Comparison of ENCODE assay signal across 8 cellular contexts in genomic region chr11:47216141-47216798, GRCh38. TPM values are rescaled to one million over a fixed set of nuclear protein-coding genes. Genes with fewer than 3 reads are reported as not detected.
A peak's percentile ranks its signal among the peaks of the same experiment; 100 is the strongest.
DNase-seq lines count a peak whose midpoint lies in the region; ATAC-seq and TF ChIP-seq lines count a peak whose summit lies in the region.

No MANE protein-coding gene starts in this region.

- H3K36me3 ChIP-seq in KMS-11 (ENCODE audit: insufficient read depth) = no peaks in the 10 kb centered on the region
- H3K36me3 ChIP-seq in mucosa of descending colon (ENCODE audit: low read depth) = no peaks in the 10 kb centered on the region

- no peaks in the 10 kb centered on the region for H3K27me3 ChIP-seq in KMS-11 (ENCODE audit: insufficient read depth, low read depth)

- H3K4me3 Mint-ChIP-seq in dendritic cell treated with granulocyte-macrophage colony-stimulating factor and Interleukin-4, amounts not matched to agents 40 ng/mL and 50 ng/mL, for 4 days = peak overlapping the region; percentile 98

- TF ChIP-seq CTCF in KMS-11 (conservative IDR thresholded peaks at IDR 0.05; ENCODE audit: low read depth, low read length) (no peak), mucosa of descending colon (IDR thresholded peaks at IDR 0.05) (no peak)

- ATAC-seq in GM18502 (IDR thresholded peaks at IDR 0.05; ENCODE audit: poor library complexity, unreplicated experiment) = peak; percentile 43
- ATAC-seq in activated CD4-positive, CD25-positive, alpha-beta regulatory T cell treated with anti-CD3 and anti-CD28 coated beads, Interleukin-2, amount 50 U/mL, for 24 hours = peak; percentile 52 to 64
- ATAC-seq in mucosa of descending colon = peak; percentile 28
- ATAC-seq in HG03469 (IDR thresholded peaks at IDR 0.05; ENCODE audit: unreplicated experiment) = no peak

- DNase-seq in ACHN (peak; percentile 85), mucosa of descending colon (peak; percentile 58 to 78 (median 76))
- DNase-seq in stimulated activated CD8-positive, alpha-beta memory T cell treated with anti-CD3 and anti-CD28 coated beads, Interleukin-4, amount 100 ng/mL, for 1 hour (ENCODE audit: low read depth in 2 of 2, low spot score in 1 of 2) = peak; percentile 34 to 50

- H3K4me1 Mint-ChIP-seq in dendritic cell treated with granulocyte-macrophage colony-stimulating factor and Interleukin-4, amounts not matched to agents 40 ng/mL and 50 ng/mL, for 4 days (ENCODE audit: low read depth) = peaks cover 44% of the 10 kb centered on the region

- no peaks in the 10 kb centered on the region for H3K9me3 ChIP-seq in mucosa of descending colon

- H3K36me3 Mint-ChIP-seq in dendritic cell treated with granulocyte-macrophage colony-stimulating factor and Interleukin-4, amounts not matched to agents 40 ng/mL and 50 ng/mL, for 4 days (ENCODE audit: low read depth) = peaks cover 68% of the 10 kb centered on the region

- H4K20me1 ChIP-seq in KMS-11 (ENCODE audit: insufficient read depth) = no peaks in the 10 kb centered on the region

- no peaks in the 10 kb centered on the region for H3K9me3 Mint-ChIP-seq in dendritic cell treated with granulocyte-macrophage colony-stimulating factor and Interleukin-4, amounts not matched to agents 40 ng/mL and 50 ng/mL, for 4 days

- intact Hi-C loops in dendritic cell treated with granulocyte-macrophage colony-stimulating factor and Interleukin-4, amounts not matched to agents 40 ng/mL and 50 ng/mL, for 4 days (cut with micrococcal nuclease) = loop anchor here (5.0 kb wide), 1 partner anchor 41 kb away; the partner anchor contains the start of gene NR1H3
- intact Hi-C loops in mucosa of descending colon (cut with DNase I, micrococcal nuclease) = loop anchor here in 1 of 2 donors (5.0 kb wide), 1 partner anchor 41 kb away; the partner anchor contains the start of gene NR1H3

- H3K9ac ChIP-seq in KMS-11 = peak overlapping the region; percentile 96; the same call in 1 of the 2 replicates

- peaks cover 6% of the 10 kb centered on the region; the same call in 1 of the 2 replicates for H3K79me2 ChIP-seq in KMS-11 (ENCODE audit: insufficient read depth, low read depth)

- peak overlapping the region; percentile 97; the same call in 1 of the 2 replicates for H3K27ac ChIP-seq in KMS-11

- no peak overlapping the region for H3K4me3 ChIP-seq in KMS-11 (IDR thresholded peaks at IDR 0.05; ENCODE audit: insufficient read depth, low read depth, low read length)
- no peak overlapping the region for H3K4me3 ChIP-seq in mucosa of descending colon

- H3K27ac Mint-ChIP-seq in dendritic cell treated with granulocyte-macrophage colony-stimulating factor and Interleukin-4, amounts not matched to agents 40 ng/mL and 50 ng/mL, for 4 days = peak overlapping the region; percentile 96

- peak overlapping the region; percentile 97 for H3K4me2 ChIP-seq in KMS-11

- H2AFZ ChIP-seq in KMS-11 (ENCODE audit: low read depth) = peak overlapping the region; percentile 98; the same call in 1 of the 2 replicates

- no peaks in the 10 kb centered on the region for H3K27me3 Mint-ChIP-seq in dendritic cell treated with granulocyte-macrophage colony-stimulating factor and Interleukin-4, amounts not matched to agents 40 ng/mL and 50 ng/mL, for 4 days

- in situ Hi-C loops in ACHN (cut with HindIII; ENCODE audit: low pct_ligation_motif_present, low pct_unique_long_range_greater_than_20kb, low sequenced_read_pairs) = no loop called here

- H3K4me1 ChIP-seq in KMS-11 (ENCODE audit: low read depth, poor library complexity, severe bottlenecking) (peaks cover 16% of the 10 kb centered on the region), mucosa of descending colon (ENCODE audit: low read depth) (peaks cover 17% of the 10 kb centered on the region)

RNA-seq across cellular contexts. Expression of gene DDB2, which starts 1.5 kb away (rescaled TPM):
- total RNA-seq in mucosa of descending colon = 10 to 100 TPM; 29.8 to 41.2 (median 37.2) TPM

RNA-seq across cellular contexts. Expression of gene PACSIN3, which starts 30.0 kb away (rescaled TPM):
- 10 to 100 TPM in 1 of 3 donors, 1 to 10 TPM in 2; 2.2 to 63.5 (median 5.1) TPM for total RNA-seq in mucosa of descending colon

RNA-seq across cellular contexts. Expression of gene ACP2, which starts 32.3 kb away (rescaled TPM):
- total RNA-seq in mucosa of descending colon = 10 to 100 TPM; 42.6 to 53.8 (median 51.1) TPM

RNA-seq across cellular contexts. Expression of gene ARFGAP2, which starts 39.6 kb away (rescaled TPM):
- 100 to 1,000 TPM in 2 of 3 donors, 10 to 100 TPM in 1; 83.7 to 107 (median 106) TPM for total RNA-seq in mucosa of descending colon

RNA-seq across cellular contexts. Expression of gene NR1H3, which starts 41.5 kb away (rescaled TPM):
- 10 to 100 TPM; 49.1 to 73.5 (median 50.6) TPM for total RNA-seq in mucosa of descending colon
